ENCODE assay signal across 14 cellular contexts in genomic region chr1:228272331-228272791, GRCh38.
"Had no signal": no experiment of that assay in that cellular context is flagged by ENCODE, and none has a peak within 500 bp of the region (broad histone marks: within the 10 kb centered on the region; RNA-seq: fewer than 3 reads in every experiment).

No MANE protein-coding gene starts in this region.

- H3K27me3 ChIP-seq: pancreas had no signal

- H3K27me3 Mint-ChIP-seq: activated CD8-positive, alpha-beta T cell treated with anti-CD3 and anti-CD28 coated beads for 36 hours; activated naive CD8-positive, alpha-beta T cell treated with anti-CD3 and anti-CD28 coated beads, Interleukin-2, amount 10 ng/mL, durations not matched to agents 7 days and 5 days; brain had no signal

- H3K36me3 Mint-ChIP-seq: activated naive CD8-positive, alpha-beta T cell treated with anti-CD3 and anti-CD28 coated beads, Interleukin-2, amount 10 ng/mL, durations not matched to agents 7 days and 5 days had no signal

- H3K27ac ChIP-seq: pancreas had no signal

- ATAC-seq: activated CD8-positive, alpha-beta T cell treated with anti-CD3 and anti-CD28 coated beads for 36 hours; activated T-cell treated with anti-CD3 and anti-CD28 coated beads, Interleukin-2, amount 50 U/mL, for 4 hours; pancreas had no signal

- H3K4me3 ChIP-seq: pancreas had no signal

- H3K4me3 Mint-ChIP-seq: activated CD8-positive, alpha-beta T cell treated with anti-CD3 and anti-CD28 coated beads for 36 hours; activated naive CD8-positive, alpha-beta T cell treated with anti-CD3 and anti-CD28 coated beads, Interleukin-2, amount 10 ng/mL, durations not matched to agents 7 days and 5 days; activated T-cell treated with anti-CD3 and anti-CD28 coated beads, Interleukin-2, amount 50 U/mL, for 4 hours; brain had no signal

- H3K27ac Mint-ChIP-seq: activated CD8-positive, alpha-beta T cell treated with anti-CD3 and anti-CD28 coated beads for 36 hours; activated naive CD8-positive, alpha-beta T cell treated with anti-CD3 and anti-CD28 coated beads, Interleukin-2, amount 10 ng/mL, durations not matched to agents 7 days and 5 days had no signal

- H3K36me3 ChIP-seq: pancreas had no signal

- H3K9me3 Mint-ChIP-seq: activated CD8-positive, alpha-beta T cell treated with anti-CD3 and anti-CD28 coated beads for 36 hours; activated naive CD8-positive, alpha-beta T cell treated with anti-CD3 and anti-CD28 coated beads, Interleukin-2, amount 10 ng/mL, durations not matched to agents 7 days and 5 days; activated T-cell treated with anti-CD3 and anti-CD28 coated beads, Interleukin-2, amount 50 U/mL, for 4 hours; brain had no signal

- H3K9me3 ChIP-seq: pancreas had no signal

- H3K4me1 ChIP-seq: pancreas had no signal

- DNase-seq: activated CD4-positive, alpha-beta T cell treated with anti-CD3 and anti-CD28 coated beads for 4 hours; activated CD8-positive, alpha-beta T cell treated with anti-CD3 and anti-CD28 coated beads for 36 hours; activated gamma-delta T cell treated with Interleukin-2 at 50 U/mL for 16 hours; activated naive CD8-positive, alpha-beta T cell treated with anti-CD3 and anti-CD28 coated beads, Interleukin-2, amount 10 ng/mL, durations not matched to agents 7 days and 5 days; activated T-cell treated with anti-CD3 and anti-CD28 coated beads, Interleukin-2, amount 50 U/mL, for 4 hours; dermis blood vessel endothelial cell; mesendoderm; small intestine; stimulated activated CD4-positive, alpha-beta T cell treated with anti-CD3 and anti-CD28 coated beads, Interleukin-4, amount 100 ng/mL, for 24 hours; stimulated activated naive CD4-positive, alpha-beta T cell treated with Interleukin-2 at 50 U/mL for 16 hours; T-helper 2 cell; trophoblast cell had no signal
